ENCODE assay signal across 24 cellular contexts in the genomic region with DNA sequence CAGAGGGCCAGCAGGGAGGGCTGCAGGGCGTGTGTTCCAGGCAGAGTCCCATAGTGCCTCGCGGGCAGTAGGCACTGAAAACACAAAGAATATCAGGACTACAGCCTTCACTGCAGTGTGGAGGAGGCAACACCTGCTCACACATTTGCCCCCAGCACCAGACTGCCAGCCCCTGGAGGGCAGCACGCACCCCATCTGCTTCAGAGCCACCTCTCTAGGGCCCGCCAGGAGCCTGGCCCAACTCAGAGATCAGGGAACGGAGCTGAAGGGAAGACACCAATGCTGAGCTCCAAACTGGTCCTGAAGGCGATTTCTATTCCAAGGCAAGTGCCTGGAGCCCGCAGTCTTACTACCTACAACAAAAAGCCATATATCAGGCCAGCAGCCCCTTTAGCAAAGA.
A peak's percentile ranks its signal among the peaks of the same experiment; 100 is the strongest.
DNase-seq lines count a peak whose midpoint lies in the region; ATAC-seq and TF ChIP-seq lines count a peak whose summit lies in the region.
"Had no signal": no experiment of that assay in that cellular context is flagged by ENCODE, and none has a peak within 500 bp of the region (broad histone marks: within the 10 kb centered on the region; RNA-seq: fewer than 3 reads in every experiment).

No MANE protein-coding gene starts in this region.

- H3K4ac ChIP-seq in IMR-90 (ENCODE audit: low read depth, low read length): no peak overlapping the region

- peak overlapping the region in 4 of 5 experiments; percentile 3 to 30 (median 3) for H3K27ac Mint-ChIP-seq in brain
- H3K27ac Mint-ChIP-seq in stimulated activated effector memory CD8-positive, alpha-beta T cell treated with anti-CD3 and anti-CD28 coated beads, Interleukin-12 subunit alpha, Interleukin-12 subunit beta, amount 100 ng/mL, for 72 hours: no peak overlapping the region
- H3K27ac Mint-ChIP-seq: B cell, HFFc6 had no signal

- dilution Hi-C loops in IMR-90 (cut with HindIII; ENCODE audit: low sequenced_read_pairs, unreplicated experiment): no loop called here

- peaks cover 8 to 25% (median 11%) of the 10 kb centered on the region in 5 experiments for H3K9me3 Mint-ChIP-seq in brain
- peaks cover 4% of the 10 kb centered on the region for H3K9me3 Mint-ChIP-seq in stimulated activated effector memory CD8-positive, alpha-beta T cell treated with anti-CD3 and anti-CD28 coated beads, Interleukin-12 subunit alpha, Interleukin-12 subunit beta, amount 100 ng/mL, for 72 hours

- H3K9me2 ChIP-seq in GM23248 (ENCODE audit: insufficient read depth): no peaks in the 10 kb centered on the region

- BruUV-seq in IMR-90 (replicated peaks; lab: Mats Ljungman, UMichigan): no TSS peak

- H2BK5ac ChIP-seq in IMR-90 (ENCODE audit: low read depth, low read length, poor library complexity, severe bottlenecking): no peak overlapping the region

- H3K27ac ChIP-seq in IMR-90 (ENCODE audit: insufficient read depth, low read length): no peak overlapping the region
- H3K27ac ChIP-seq in GM23248: no peak overlapping the region
- H3K27ac ChIP-seq: 22Rv1, SJCRH30 had no signal

- peaks cover 61% of the 10 kb centered on the region for H3K36me3 Mint-ChIP-seq in brain
- H3K36me3 Mint-ChIP-seq in stimulated activated effector memory CD8-positive, alpha-beta T cell treated with anti-CD3 and anti-CD28 coated beads, Interleukin-12 subunit alpha, Interleukin-12 subunit beta, amount 100 ng/mL, for 72 hours: no peaks in the 10 kb centered on the region

- no peaks in the 10 kb centered on the region for H3K79me1 ChIP-seq in IMR-90 (ENCODE audit: low read depth in 1 of 2, low read length in 2 of 2)

- H3K14ac ChIP-seq in IMR-90 (replicated peaks; ENCODE audit: low read depth, low read length): no peak overlapping the region

- H4K20me1 ChIP-seq in IMR-90 (ENCODE audit: insufficient read depth, low read length): no peaks in the 10 kb centered on the region
- no peaks in the 10 kb centered on the region for H4K20me1 ChIP-seq in GM23248 (ENCODE audit: insufficient read depth)

- no peak overlapping the region for H2BK15ac ChIP-seq in IMR-90 (ENCODE audit: low read depth, low read length)

- DNase-seq in NCI-H524 (lab: John Stamatoyannopoulos, UW): peak; percentile 74 to 90
- DNase-seq in NCI-H524 treated with DMSO at 0.1 percent for 48 hours (lab: John Stamatoyannopoulos, UW): no peak
- DNase-seq in IMR-90: no peak
- no peak for DNase-seq in stimulated activated effector memory CD8-positive, alpha-beta T cell treated with anti-CD3 and anti-CD28 coated beads, Interleukin-12 subunit alpha, Interleukin-12 subunit beta, amount 100 ng/mL, for 72 hours (ENCODE audit: low spot score in 2 of 2)
- no peak for DNase-seq in GM23248
- DNase-seq in stimulated activated naive CD4-positive, alpha-beta T cell (lab: John Stamatoyannopoulos, UW): no peak
- DNase-seq in amygdala (lab: John Stamatoyannopoulos, UW): no peak
- DNase-seq: Calu3; HFFc6; NCI-H1092 treated with DMSO at 0.1 percent for 48 hours; NCI-H1436; NCI-H1930; NCI-H2107; NCI-H2227 treated with DMSO at 0.1 percent for 48 hours; NCI-H748 treated with DMSO at 0.1 percent for 48 hours; NK-92 treated with Interleukin-12 subunit alpha and Interleukin-12 subunit beta, amount 100 ng/mL, for 24 hours; PC-3; SJCRH30 had no signal

- H3K23ac ChIP-seq in IMR-90 (ENCODE audit: low read depth, low read length): no peak overlapping the region

- H4K8ac ChIP-seq in IMR-90 (ENCODE audit: low read depth in 2 of 2, low read length in 2 of 2): no peak overlapping the region

- H3K27me3 Mint-ChIP-seq in brain: no peaks in the 10 kb centered on the region
- H3K27me3 Mint-ChIP-seq: B cell had no signal

- H3K27me3 ChIP-seq in IMR-90 (ENCODE audit: control insufficient read depth, insufficient read depth, low read length): no peaks in the 10 kb centered on the region
- H3K27me3 ChIP-seq in GM23248 (replicated peaks; ENCODE audit: insufficient read depth): no peaks in the 10 kb centered on the region
- H3K27me3 ChIP-seq: SJCRH30 had no signal

- peaks cover 13% of the 10 kb centered on the region for H3K4me1 Mint-ChIP-seq in brain
- no peaks in the 10 kb centered on the region for H3K4me1 Mint-ChIP-seq in stimulated activated effector memory CD8-positive, alpha-beta T cell treated with anti-CD3 and anti-CD28 coated beads, Interleukin-12 subunit alpha, Interleukin-12 subunit beta, amount 100 ng/mL, for 72 hours

- H3K18ac ChIP-seq in IMR-90 (ENCODE audit: low read depth, low read length): no peak overlapping the region

- no peak overlapping the region for H2AK9ac ChIP-seq in IMR-90 (replicated peaks; ENCODE audit: low read depth, low read length, poor library complexity)

- CTCF ChIA-PET in IMR-90 (lab: Yijun Ruan, JAX): no interaction called here

- H3K9ac ChIP-seq in IMR-90 (ENCODE audit: low read depth, low read length) (no peak overlapping the region), GM23248 (no peak overlapping the region)

- H3K4me1 ChIP-seq in IMR-90 (ENCODE audit: control insufficient read depth, insufficient read depth, low read length) (no peaks in the 10 kb centered on the region), GM23248 (ENCODE audit: insufficient read depth) (no peaks in the 10 kb centered on the region)
- H3K4me1 ChIP-seq: HAP-1, SJCRH30 had no signal

- no peaks in the 10 kb centered on the region for H3K36me3 ChIP-seq in IMR-90 (ENCODE audit: control insufficient read depth, insufficient read depth, low read length)
- no peaks in the 10 kb centered on the region for H3K36me3 ChIP-seq in GM23248 (ENCODE audit: low read depth)
- H3K36me3 ChIP-seq: HAP-1, SJCRH30 had no signal

- TF ChIP-seq RAD21 in IMR-90 (IDR thresholded peaks at IDR 0.05; ENCODE audit: low read length): no peak

- no peak overlapping the region for H3K4me3 Mint-ChIP-seq in brain
- H3K4me3 Mint-ChIP-seq in stimulated activated effector memory CD8-positive, alpha-beta T cell treated with anti-CD3 and anti-CD28 coated beads, Interleukin-12 subunit alpha, Interleukin-12 subunit beta, amount 100 ng/mL, for 72 hours: no peak overlapping the region
- H3K4me3 Mint-ChIP-seq: B cell, HFFc6 had no signal

- H3F3A ChIP-seq in GM23248 (ENCODE audit: insufficient read depth): no peaks in the 10 kb centered on the region

- intact Hi-C loops in IMR-90 (cut with micrococcal nuclease): no loop called here

- TF ChIP-seq CTCF in IMR-90 (conservative IDR thresholded peaks at IDR 0.05; ENCODE audit: low read depth, low read length) (no peak), brain (conservative IDR thresholded peaks at IDR 0.05) (no peak)

- no peak overlapping the region for H4K5ac ChIP-seq in IMR-90 (ENCODE audit: low read depth, low read length)

- no peak overlapping the region for H2AK5ac ChIP-seq in IMR-90 (ENCODE audit: low read depth, low read length)

- no peaks in the 10 kb centered on the region for H3K79me2 ChIP-seq in GM23248 (ENCODE audit: insufficient read depth)

- no peaks in the 10 kb centered on the region for H3K9me1 ChIP-seq in IMR-90 (ENCODE audit: insufficient read depth, low read length)

- in situ Hi-C loops in IMR-90 (cut with MboI; ENCODE audit: low sequenced_read_pairs) (no loop called here), GM23248 (cut with MboI) (no loop called here)

- no peak overlapping the region for H2BK120ac ChIP-seq in IMR-90 (ENCODE audit: low read depth, low read length)

- WGBS in IMR-90 (ENCODE audit: extremely low coverage in 2 of 2, insufficient read length in 1 of 2), 2 experiments: 68% methylated on average over 3 of the region's 8 CpGs; no CpG with 5 or more reads in 1 of the 2 experiments
- WGBS in GM23248 (ENCODE audit: low coverage in 1 of 2, low lambda C conversion rate in 2 of 2, missing lambda C conversion rate in 2 of 2), 2 experiments: 59 to 60% methylated on average over 8 of the region's 8 CpGs

- H3K9me3 ChIP-seq in IMR-90 (ENCODE audit: control insufficient read depth, insufficient read depth, low read length) (no peaks in the 10 kb centered on the region; the same call in 1 of the 2 replicates), GM23248 (ENCODE audit: low read depth) (no peaks in the 10 kb centered on the region)
- H3K9me3 ChIP-seq: HAP-1, SJCRH30 had no signal

- H3K4me3 ChIP-seq in IMR-90 (ENCODE audit: insufficient read depth, low read depth, low read length) (no peak overlapping the region), GM23248 (no peak overlapping the region)
- H3K4me3 ChIP-seq: HAP-1, SJCRH30 had no signal

- ATAC-seq in IMR-90 (ENCODE audit: low read depth): no peak
- ATAC-seq in stimulated activated effector memory CD8-positive, alpha-beta T cell treated with anti-CD3 and anti-CD28 coated beads, Interleukin-12 subunit alpha, Interleukin-12 subunit beta, amount 100 ng/mL, for 72 hours: peak; percentile 22
- ATAC-seq: PC-3, Right ventricle myocardium inferior, SK-N-SH treated with all-trans-retinoic acid at 6 μM for 48 hours had no signal

- no peak overlapping the region for H2BK20ac ChIP-seq in IMR-90 (ENCODE audit: low read depth, low read length)

- TF ChIP-seq POLR2A in IMR-90 (IDR thresholded peaks at IDR 0.05; ENCODE audit: low read depth, low read length): no peak

- no peak overlapping the region for H4K91ac ChIP-seq in IMR-90 (ENCODE audit: insufficient read depth, low read depth, low read length)

- H2AFZ ChIP-seq in IMR-90 (replicated peaks; ENCODE audit: low read length, poor library complexity) (peak overlapping the region; percentile 13), GM23248 (no peak overlapping the region)

- H3K56ac ChIP-seq in IMR-90 (ENCODE audit: extremely low read depth, insufficient read depth, low read length): no peak overlapping the region

- POLR2A ChIA-PET in IMR-90 (lab: Charles Lee; ENCODE audit: unreplicated experiment): no interaction called here

- H3K4me2 ChIP-seq in IMR-90 (ENCODE audit: low read depth, low read length) (no peak overlapping the region), GM23248 (ENCODE audit: unreplicated experiment) (no peak overlapping the region)

TF ChIP-seq in IMR-90, 13 proteins besides CTCF, POLR2A, EP300 and RAD21 (continues in another document):
- TF ChIP-seq, protein P1, sequence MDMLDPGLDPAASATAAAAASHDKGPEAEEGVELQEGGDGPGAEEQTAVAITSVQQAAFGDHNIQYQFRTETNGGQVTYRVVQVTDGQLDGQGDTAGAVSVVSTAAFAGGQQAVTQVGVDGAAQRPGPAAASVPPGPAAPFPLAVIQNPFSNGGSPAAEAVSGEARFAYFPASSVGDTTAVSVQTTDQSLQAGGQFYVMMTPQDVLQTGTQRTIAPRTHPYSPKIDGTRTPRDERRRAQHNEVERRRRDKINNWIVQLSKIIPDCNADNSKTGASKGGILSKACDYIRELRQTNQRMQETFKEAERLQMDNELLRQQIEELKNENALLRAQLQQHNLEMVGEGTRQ (IDR thresholded peaks at IDR 0.05; ENCODE audit: low read depth, low read length): no peak
- TF ChIP-seq BHLHE40 (IDR thresholded peaks at IDR 0.05; ENCODE audit: low read depth, low read length): no peak

Comparison
In these comparisons a context has a peak if more than half of its experiments do, and no peak if none do; other contexts are left out.
1. DNase-seq: peak in NCI-H524 (2 of 2); none in NCI-H524 treated with DMSO at 0.1 percent for 48 hours (single experiment), IMR-90 (single experiment), stimulated activated effector memory CD8-positive, alpha-beta T cell treated with anti-CD3 and anti-CD28 coated beads, Interleukin-12 subunit alpha, Interleukin-12 subunit beta, amount 100 ng/mL, for 72 hours (0 of 2), GM23248 (single experiment), stimulated activated naive CD4-positive, alpha-beta T cell (0 of 6) and amygdala (0 of 56).